9 cellular contexts compared by ENCODE assay signal in genomic region chr17:59851431-59852375, GRCh38. TPM values are rescaled to one million over a fixed set of nuclear protein-coding genes. Genes with fewer than 3 reads are reported as not detected.
DNase-seq lines count a peak whose midpoint lies in the region; ATAC-seq, FAIRE-seq and TF ChIP-seq lines count a peak whose summit lies in the region.
"Had no signal": no experiment of that assay in that cellular context is flagged by ENCODE, and none has a peak within 500 bp of the region (broad histone marks: within the 10 kb centered on the region; RNA-seq: fewer than 3 reads in every experiment).

No MANE protein-coding gene starts in this region.

- H3K36me3 Mint-ChIP-seq in activated T-helper 17 cell treated with anti-CD3 and anti-CD28 coated beads, Interleukin-2, amount 50 U/mL, for 72 hours (ENCODE audit: low read depth): no peaks in the 10 kb centered on the region

- H3K4me2 ChIP-seq in keratinocyte (ENCODE audit: control insufficient read depth, extremely low read depth, insufficient read depth, low read depth, low read length) (peak overlapping the region; percentile 33), smooth muscle cell (peak overlapping the region; percentile 53)

- peaks cover 27% of the 10 kb centered on the region for H3K4me1 Mint-ChIP-seq in activated T-helper 17 cell treated with anti-CD3 and anti-CD28 coated beads, Interleukin-2, amount 50 U/mL, for 72 hours

- no peak for FAIRE-seq in keratinocyte (lab: Jason Lieb, UNC)

- dilution Hi-C loops in keratinocyte (cut with MboI; ENCODE audit: extremely low pct_ligation_motif_present, low sequenced_read_pairs): no loop called here

- peak overlapping the region; percentile 59 for H3K27ac Mint-ChIP-seq in activated T-helper 17 cell treated with anti-CD3 and anti-CD28 coated beads, Interleukin-2, amount 50 U/mL, for 72 hours

- H3K4me3 Mint-ChIP-seq in activated T-helper 17 cell treated with anti-CD3 and anti-CD28 coated beads, Interleukin-2, amount 50 U/mL, for 72 hours: no peak overlapping the region

- peak overlapping the region; percentile 41 for H3K27ac ChIP-seq in keratinocyte (ENCODE audit: control insufficient read depth, insufficient read depth, low read length)
- H3K27ac ChIP-seq in smooth muscle cell (ENCODE audit: low read depth): peak overlapping the region; percentile 83

- H3K27me3 ChIP-seq in keratinocyte (ENCODE audit: control insufficient read depth, extremely low read depth, insufficient read depth, low read length) (no peaks in the 10 kb centered on the region), smooth muscle cell (ENCODE audit: low read depth) (no peaks in the 10 kb centered on the region)

- no peaks in the 10 kb centered on the region for H3K9me3 Mint-ChIP-seq in activated T-helper 17 cell treated with anti-CD3 and anti-CD28 coated beads, Interleukin-2, amount 50 U/mL, for 72 hours

- H3K4me3 ChIP-seq in keratinocyte (ENCODE audit: control insufficient read depth in 2 of 3, extremely low read depth in 1 of 3, insufficient read depth in 2 of 3, low read depth in 1 of 3, low read length in 3 of 3) (no peak overlapping the region), smooth muscle cell (no peak overlapping the region)

- no peaks in the 10 kb centered on the region for H3K9me1 ChIP-seq in keratinocyte (ENCODE audit: control insufficient read depth, extremely low read depth, insufficient read depth, low read length)

- ATAC-seq in activated T-helper 17 cell treated with anti-CD3 and anti-CD28 coated beads, Interleukin-2, amount 50 U/mL, for 72 hours (replicated peaks): no peak
- no peak for ATAC-seq in HG02885 (IDR thresholded peaks at IDR 0.05; ENCODE audit: poor library complexity, unreplicated experiment)

- H3K4me1 ChIP-seq in keratinocyte (ENCODE audit: control insufficient read depth, extremely low read depth, insufficient read depth, low read length) (peaks cover 38% of the 10 kb centered on the region), smooth muscle cell (ENCODE audit: low read depth) (no peaks in the 10 kb centered on the region)

- H3F3A ChIP-seq in smooth muscle cell (ENCODE audit: low read depth): peaks cover 20% of the 10 kb centered on the region

- WGBS in smooth muscle cell (ENCODE audit: low lambda C conversion rate): 36% methylated on average over 14 of the region's 14 CpGs

- H3K9ac ChIP-seq in keratinocyte (ENCODE audit: control insufficient read depth, extremely low read depth, insufficient read depth, low read length) (peak overlapping the region; percentile 43), smooth muscle cell (ENCODE audit: low read depth) (peak overlapping the region; percentile 27)

- peak; percentile 93 for DNase-seq in GM04504 (ENCODE audit: low read depth)
- DNase-seq in keratinocyte (ENCODE audit: low read depth, low spot score): no peak
- DNase-seq in smooth muscle cell (lab: John Stamatoyannopoulos, UW; ENCODE audit: unreplicated experiment): no peak
- no peak for DNase-seq in GDM1 (lab: John Stamatoyannopoulos, UW)
- DNase-seq in NCI-H1048 (lab: John Stamatoyannopoulos, UW): no peak
- DNase-seq: anterior cingulate cortex, RPMI8226 had no signal

- H3K27me3 Mint-ChIP-seq in activated T-helper 17 cell treated with anti-CD3 and anti-CD28 coated beads, Interleukin-2, amount 50 U/mL, for 72 hours: no peaks in the 10 kb centered on the region

- H2AFZ ChIP-seq in keratinocyte (ENCODE audit: control insufficient read depth, low read length) (peak overlapping the region; percentile 87), smooth muscle cell (ENCODE audit: low read depth) (no peak overlapping the region)

- H3K9me3 ChIP-seq in keratinocyte (ENCODE audit: control insufficient read depth, low read depth, low read length) (no peaks in the 10 kb centered on the region), smooth muscle cell (replicated peaks; ENCODE audit: low read depth) (no peaks in the 10 kb centered on the region)

- no peaks in the 10 kb centered on the region for H3K36me3 ChIP-seq in keratinocyte (ENCODE audit: control insufficient read depth in 2 of 2, extremely low read depth in 1 of 2, insufficient read depth in 2 of 2, low read length in 2 of 2)
- no peaks in the 10 kb centered on the region for H3K36me3 ChIP-seq in smooth muscle cell (ENCODE audit: low read depth)

- H4K20me1 ChIP-seq in keratinocyte (ENCODE audit: control insufficient read depth, extremely low read depth, insufficient read depth, low read length) (no peaks in the 10 kb centered on the region), smooth muscle cell (ENCODE audit: low read depth) (no peaks in the 10 kb centered on the region)

- TF ChIP-seq CTCF in keratinocyte (optimal IDR thresholded peaks at IDR 0.05 in 1 of 3, IDR thresholded peaks at IDR 0.05 in 1 of 3, conservative IDR thresholded peaks at IDR 0.05 in 1 of 3; ENCODE audit: extremely low read depth in 1 of 3, insufficient read depth in 2 of 3, low read length in 3 of 3) (no peak), smooth muscle cell (IDR thresholded peaks at IDR 0.05; ENCODE audit: borderline replicate concordance, insufficient read depth, poor library complexity, severe bottlenecking) (no peak)

- H3K79me2 ChIP-seq in keratinocyte (ENCODE audit: control insufficient read depth, insufficient read depth, low read length) (no peaks in the 10 kb centered on the region), smooth muscle cell (ENCODE audit: low read depth) (no peaks in the 10 kb centered on the region)

RNA-seq across cellular contexts. Expression of gene TUBD1, which starts 41.0 kb away (rescaled TPM):
- total RNA-seq in activated T-helper 17 cell treated with anti-CD3 and anti-CD28 coated beads, Interleukin-2, amount 50 U/mL, for 72 hours: 10 to 100 TPM; 12.8 to 18.1 TPM
- 5.5 to 7.6 TPM (median 5.9 TPM) in 3 replicates for polyA plus RNA-seq in keratinocyte
- polyA plus RNA-seq in keratinocyte (2011; ENCODE audit: low read depth): 9.3 TPM
- polyA plus RNA-seq in keratinocyte (2011; cell fraction: cytosol; rRNA removed): 2.8 and 4.9 TPM in 2 replicates
- 6.8 and 7.0 TPM in 2 replicates for polyA plus RNA-seq in keratinocyte (2011; cell fraction: nucleus; rRNA removed)
- polyA plus RNA-seq in keratinocyte (2012; ENCODE audit: low replicate concordance): 4.0 and 6.2 TPM in 2 replicates
- 1.8 to 9.1 TPM (median 4.0 TPM) in 3 replicates for polyA minus RNA-seq in keratinocyte
- 7.3 TPM for polyA minus RNA-seq in keratinocyte (2011; cell fraction: cytosol; rRNA and poly(A)+ RNA removed)
- 3.3 and 11.1 TPM in 2 replicates for polyA minus RNA-seq in keratinocyte (2011; cell fraction: nucleus; rRNA and poly(A)+ RNA removed)
- total RNA-seq in smooth muscle cell: 11.0 and 21.8 TPM in 2 replicates
- 10.2 and 10.3 TPM in 2 replicates for polyA plus RNA-seq in smooth muscle cell

RNA-seq across cellular contexts. Expression of gene RPS6KB1, which starts 41.2 kb away (rescaled TPM):
- total RNA-seq in activated T-helper 17 cell treated with anti-CD3 and anti-CD28 coated beads, Interleukin-2, amount 50 U/mL, for 72 hours: 10 to 100 TPM; 55.2 to 79.8 TPM
- 13.4 to 19.7 TPM (median 14.2 TPM) in 3 replicates for polyA plus RNA-seq in keratinocyte
- polyA plus RNA-seq in keratinocyte (2011; ENCODE audit: low read depth): 24.1 TPM
- 9.6 and 14.9 TPM in 2 replicates for polyA plus RNA-seq in keratinocyte (2011; cell fraction: cytosol; rRNA removed)
- polyA plus RNA-seq in keratinocyte (2011; cell fraction: nucleus; rRNA removed): 15.8 and 19.6 TPM in 2 replicates
- polyA plus RNA-seq in keratinocyte (2012; ENCODE audit: low replicate concordance): 12.1 and 17.1 TPM in 2 replicates
- polyA minus RNA-seq in keratinocyte: 5.8 to 21.7 TPM (median 6.7 TPM) in 3 replicates
- 5.9 TPM for polyA minus RNA-seq in keratinocyte (2011; cell fraction: cytosol; rRNA and poly(A)+ RNA removed)
- polyA minus RNA-seq in keratinocyte (2011; cell fraction: nucleus; rRNA and poly(A)+ RNA removed): 13.9 and 22.0 TPM in 2 replicates
- 20.1 and 20.8 TPM in 2 replicates for total RNA-seq in smooth muscle cell
- polyA plus RNA-seq in smooth muscle cell: 19.0 and 22.3 TPM in 2 replicates
